In genomic region chr14:94109915-94110250, GRCh38 we compare ENCODE assay signal across 20 cellular contexts. TPM values are rescaled to one million over a fixed set of nuclear protein-coding genes. Genes with fewer than 3 reads are reported as not detected.
DNase-seq lines count a peak whose midpoint lies in the region; FAIRE-seq and TF ChIP-seq lines count a peak whose summit lies in the region.
"Had no signal": no experiment of that assay in that cellular context is flagged by ENCODE, and none has a peak within 500 bp of the region (broad histone marks: within the 10 kb centered on the region; RNA-seq: fewer than 3 reads in every experiment).

No MANE protein-coding gene starts in this region.

- no peaks in the 10 kb centered on the region for H3K9me3 ChIP-seq in Caco-2
- H3K9me3 ChIP-seq in SJSA1 (replicated peaks): no peaks in the 10 kb centered on the region
- H3K9me3 ChIP-seq in keratinocyte (ENCODE audit: control insufficient read depth, low read depth, low read length): no peaks in the 10 kb centered on the region

- H3K36me3 ChIP-seq in Caco-2 (ENCODE audit: control insufficient read depth, insufficient read depth, low read length) (no peaks in the 10 kb centered on the region), SJSA1 (no peaks in the 10 kb centered on the region), keratinocyte (ENCODE audit: control insufficient read depth in 2 of 2, extremely low read depth in 1 of 2, insufficient read depth in 2 of 2, low read length in 2 of 2) (no peaks in the 10 kb centered on the region)
- H3K36me3 ChIP-seq: cardiac muscle cell, WERI-Rb-1 had no signal

- DNase-seq in Caco-2 (no peak), SJSA1 (ENCODE audit: low read depth in 1 of 2, low spot score in 2 of 2) (no peak), keratinocyte (ENCODE audit: low read depth, low spot score) (no peak), NCI-H1694 treated with DMSO at 0.1 percent for 48 hours (lab: John Stamatoyannopoulos, UW) (no peak), DMS79 (lab: John Stamatoyannopoulos, UW) (no peak), NCI-H187 treated with DMSO at 0.1 percent for 48 hours (lab: John Stamatoyannopoulos, UW) (no peak)
- DNase-seq: activated naive CD4-positive, alpha-beta T cell treated with anti-CD3 and anti-CD28 coated beads, Interleukin-2, amount 50 U/mL, for 16 hours; activated T-cell treated with anti-CD3 and anti-CD28 coated beads for 4 hours; effector CD8-positive, alpha-beta T cell; mammary epithelial cell; MV-4-11; NCI-H2107; T-helper 1 cell; WERI-Rb-1 had no signal

- peaks cover 12% of the 10 kb centered on the region for H3K79me2 ChIP-seq in keratinocyte (ENCODE audit: control insufficient read depth, insufficient read depth, low read length)

- no peak for FAIRE-seq in keratinocyte (lab: Jason Lieb, UNC)
- FAIRE-seq: small intestine had no signal

- H4K20me1 ChIP-seq in keratinocyte (ENCODE audit: control insufficient read depth, extremely low read depth, insufficient read depth, low read length): no peaks in the 10 kb centered on the region

- no peaks in the 10 kb centered on the region for H3K27me3 ChIP-seq in Caco-2 (replicated peaks; ENCODE audit: control insufficient read depth, insufficient read depth, low read length)
- H3K27me3 ChIP-seq in SJSA1 (replicated peaks): no peaks in the 10 kb centered on the region
- H3K27me3 ChIP-seq in keratinocyte (ENCODE audit: control insufficient read depth, extremely low read depth, insufficient read depth, low read length): no peaks in the 10 kb centered on the region
- H3K27me3 ChIP-seq: cardiac muscle cell had no signal

- H3K4me3 ChIP-seq in Caco-2 (ENCODE audit: low read depth, low read length) (no peak overlapping the region), SJSA1 (no peak overlapping the region), keratinocyte (ENCODE audit: control insufficient read depth in 2 of 3, extremely low read depth in 1 of 3, insufficient read depth in 2 of 3, low read depth in 1 of 3, low read length in 3 of 3) (peak overlapping the region in 1 of 3 experiments; percentile 71), skin epidermis (no peak overlapping the region)
- H3K4me3 ChIP-seq: cardiac muscle cell had no signal

- TF ChIP-seq CTCF in Caco-2 (IDR thresholded peaks at IDR 0.05; ENCODE audit: insufficient read depth in 1 of 2, low read depth in 1 of 2, low read length in 1 of 2, severe bottlenecking in 1 of 2, unreplicated experiment in 1 of 2): no peak
- no peak for TF ChIP-seq CTCF in keratinocyte (optimal IDR thresholded peaks at IDR 0.05 in 1 of 3, IDR thresholded peaks at IDR 0.05 in 1 of 3, conservative IDR thresholded peaks at IDR 0.05 in 1 of 3; ENCODE audit: extremely low read depth in 1 of 3, insufficient read depth in 2 of 3, low read length in 3 of 3)

- no peaks in the 10 kb centered on the region for H3K27me3 Mint-ChIP-seq in Caco-2 (ENCODE audit: insufficient read depth, unreplicated experiment)

- H3K4me1 ChIP-seq in Caco-2 (no peaks in the 10 kb centered on the region), SJSA1 (replicated peaks) (peaks cover 19% of the 10 kb centered on the region), keratinocyte (ENCODE audit: control insufficient read depth, extremely low read depth, insufficient read depth, low read length) (peaks cover 17% of the 10 kb centered on the region)

- POLR2A ChIA-PET in Caco-2 (lab: Charles Lee): no interaction called here

- no peak overlapping the region for H3K4me2 ChIP-seq in keratinocyte (ENCODE audit: control insufficient read depth, extremely low read depth, insufficient read depth, low read depth, low read length)

- no peaks in the 10 kb centered on the region for H3K36me3 Mint-ChIP-seq in Caco-2 (ENCODE audit: insufficient read depth, unreplicated experiment)
- H3K36me3 Mint-ChIP-seq: stimulated activated memory B cell treated with anti-CD40 and anti-IgM and Interleukin-4, amounts not matched to agents 10 μg/mL and 1 μg/mL and 100 μg/mL, for 72 hours had no signal

- BruUV-seq in Caco-2 (replicated peaks; lab: Mats Ljungman, UMichigan): no TSS peak

- dilution Hi-C loops in keratinocyte (cut with MboI; ENCODE audit: extremely low pct_ligation_motif_present, low sequenced_read_pairs): no loop called here

- peak overlapping the region; percentile 56 for H3K27ac ChIP-seq in SJSA1
- H3K27ac ChIP-seq in keratinocyte (ENCODE audit: control insufficient read depth, insufficient read depth, low read length): peak overlapping the region; percentile 54
- H3K27ac ChIP-seq in skin epidermis: peak overlapping the region in 20 of 21 experiments; percentile 30 to 95 (median 72)
- H3K27ac ChIP-seq: cardiac muscle cell, WERI-Rb-1 had no signal

- no peaks in the 10 kb centered on the region for H3K4me1 Mint-ChIP-seq in Caco-2 (ENCODE audit: low read depth, unreplicated experiment)
- H3K4me1 Mint-ChIP-seq: B cell; stimulated activated memory B cell treated with anti-CD40 and anti-IgM and Interleukin-4, amounts not matched to agents 10 μg/mL and 1 μg/mL and 100 μg/mL, for 72 hours had no signal

- no peak overlapping the region for H3K4me3 Mint-ChIP-seq in Caco-2 (ENCODE audit: unreplicated experiment)
- H3K4me3 Mint-ChIP-seq: B cell; neural crest cell; stimulated activated memory B cell treated with anti-CD40 and anti-IgM and Interleukin-4, amounts not matched to agents 10 μg/mL and 1 μg/mL and 100 μg/mL, for 72 hours had no signal

- no peak overlapping the region for H3K9ac ChIP-seq in keratinocyte (ENCODE audit: control insufficient read depth, extremely low read depth, insufficient read depth, low read length)

- H3K9me3 Mint-ChIP-seq in Caco-2 (ENCODE audit: unreplicated experiment): no peaks in the 10 kb centered on the region
- H3K9me3 Mint-ChIP-seq: neural crest cell; stimulated activated memory B cell treated with anti-CD40 and anti-IgM and Interleukin-4, amounts not matched to agents 10 μg/mL and 1 μg/mL and 100 μg/mL, for 72 hours had no signal

- intact Hi-C loops in Caco-2 (cut with micrococcal nuclease; ENCODE audit: unreplicated experiment): no loop called here

- peak overlapping the region; percentile 46 for H3K27ac Mint-ChIP-seq in Caco-2 (ENCODE audit: unreplicated experiment)
- H3K27ac Mint-ChIP-seq: B cell; stimulated activated memory B cell treated with anti-CD40 and anti-IgM and Interleukin-4, amounts not matched to agents 10 μg/mL and 1 μg/mL and 100 μg/mL, for 72 hours had no signal

- peak overlapping the region; percentile 77 for H2AFZ ChIP-seq in keratinocyte (ENCODE audit: control insufficient read depth, low read length)

- H3K9me1 ChIP-seq in keratinocyte (ENCODE audit: control insufficient read depth, extremely low read depth, insufficient read depth, low read length): no peaks in the 10 kb centered on the region

- CTCF ChIA-PET in Caco-2 (lab: Charles Lee): no interaction called here

RNA-seq across cellular contexts. Expression of gene IFI27, which starts 0.7 kb away (rescaled TPM):
- total RNA-seq in Caco-2 (2022): 1.7 and 2.6 TPM in 2 replicates
- total RNA-seq in SJSA1 (2014; rRNA removed; shearing (Covaris generic)): 267 and 474 TPM in 2 replicates
- 1,132 to 3,594 TPM (median 2,783 TPM) in 3 replicates for polyA plus RNA-seq in keratinocyte
- polyA plus RNA-seq in keratinocyte (2011; ENCODE audit: low read depth): 20.3 TPM
- polyA plus RNA-seq in keratinocyte (2011; cell fraction: cytosol; rRNA removed): 1,962 and 3,733 TPM in 2 replicates
- polyA plus RNA-seq in keratinocyte (2011; cell fraction: nucleus; rRNA removed): 1,216 and 1,507 TPM in 2 replicates
- polyA plus RNA-seq in keratinocyte (2012; ENCODE audit: low replicate concordance): 221 and 1,754 TPM in 2 replicates
- 758 to 2,926 TPM (median 795 TPM) in 3 replicates for polyA minus RNA-seq in keratinocyte
- 1,322 TPM for polyA minus RNA-seq in keratinocyte (2011; cell fraction: cytosol; rRNA and poly(A)+ RNA removed)
- polyA minus RNA-seq in keratinocyte (2011; cell fraction: nucleus; rRNA and poly(A)+ RNA removed): 228 and 282 TPM in 2 replicates

RNA-seq across cellular contexts. Expression of gene IFI27L2, which starts 19.5 kb away (rescaled TPM):
- total RNA-seq in Caco-2 (2022): 3.4 and 4.7 TPM in 2 replicates
- 98.0 and 148 TPM in 2 replicates for total RNA-seq in SJSA1 (2014; rRNA removed; shearing (Covaris generic))
- polyA plus RNA-seq in keratinocyte: 67.5 to 179 TPM (median 82.2 TPM) in 3 replicates
- 13.2 TPM for polyA plus RNA-seq in keratinocyte (2011; ENCODE audit: low read depth)
- polyA plus RNA-seq in keratinocyte (2011; cell fraction: cytosol; rRNA removed): 69.1 and 147 TPM in 2 replicates
- polyA plus RNA-seq in keratinocyte (2011; cell fraction: nucleus; rRNA removed): 49.5 and 57.5 TPM in 2 replicates
- 92.1 and 193 TPM in 2 replicates for polyA plus RNA-seq in keratinocyte (2012; ENCODE audit: low replicate concordance)
- polyA minus RNA-seq in keratinocyte: 32.7 to 59.4 TPM (median 35.4 TPM) in 3 replicates
- 191 TPM for polyA minus RNA-seq in keratinocyte (2011; cell fraction: cytosol; rRNA and poly(A)+ RNA removed)
- 9.8 and 11.2 TPM in 2 replicates for polyA minus RNA-seq in keratinocyte (2011; cell fraction: nucleus; rRNA and poly(A)+ RNA removed)

RNA-seq across cellular contexts. Expression of gene IFI27L1, which starts 28.8 kb away (rescaled TPM):
- 11.6 and 13.6 TPM in 2 replicates for total RNA-seq in Caco-2 (2022)
- 23.3 and 26.0 TPM in 2 replicates for total RNA-seq in SJSA1 (2014; rRNA removed; shearing (Covaris generic))
- 17.4 to 25.0 TPM (median 18.9 TPM) in 3 replicates for polyA plus RNA-seq in keratinocyte
- 5.6 TPM for polyA plus RNA-seq in keratinocyte (2011; ENCODE audit: low read depth)
- 10.0 and 19.6 TPM in 2 replicates for polyA plus RNA-seq in keratinocyte (2011; cell fraction: cytosol; rRNA removed)
- polyA plus RNA-seq in keratinocyte (2011; cell fraction: nucleus; rRNA removed): 20.2 and 23.1 TPM in 2 replicates
- 10.5 and 19.4 TPM in 2 replicates for polyA plus RNA-seq in keratinocyte (2012; ENCODE audit: low replicate concordance)
- 5.7 to 11.1 TPM (median 5.9 TPM) in 3 replicates for polyA minus RNA-seq in keratinocyte
- polyA minus RNA-seq in keratinocyte (2011; cell fraction: cytosol; rRNA and poly(A)+ RNA removed): 13.8 TPM
- polyA minus RNA-seq in keratinocyte (2011; cell fraction: nucleus; rRNA and poly(A)+ RNA removed): 2.9 and 3.9 TPM in 2 replicates

RNA-seq across cellular contexts. Expression of gene DDX24, which starts 28.9 kb away (rescaled TPM):
- 131 and 132 TPM in 2 replicates for total RNA-seq in Caco-2 (2022)
- 145 and 159 TPM in 2 replicates for total RNA-seq in SJSA1 (2014; rRNA removed; shearing (Covaris generic))
- polyA plus RNA-seq in keratinocyte: 171 to 179 TPM (median 172 TPM) in 3 replicates
- 251 TPM for polyA plus RNA-seq in keratinocyte (2011; ENCODE audit: low read depth)
- polyA plus RNA-seq in keratinocyte (2011; cell fraction: cytosol; rRNA removed): 124 and 159 TPM in 2 replicates
- 237 and 260 TPM in 2 replicates for polyA plus RNA-seq in keratinocyte (2011; cell fraction: nucleus; rRNA removed)
- 128 and 144 TPM in 2 replicates for polyA plus RNA-seq in keratinocyte (2012; ENCODE audit: low replicate concordance)
- 63.3 to 137 TPM (median 126 TPM) in 3 replicates for polyA minus RNA-seq in keratinocyte
- polyA minus RNA-seq in keratinocyte (2011; cell fraction: cytosol; rRNA and poly(A)+ RNA removed): 56.6 TPM
- 69.4 and 106 TPM in 2 replicates for polyA minus RNA-seq in keratinocyte (2011; cell fraction: nucleus; rRNA and poly(A)+ RNA removed)

Comparison
In these comparisons a context has a peak if more than half of its experiments do, and no peak if none do; other contexts are left out.
1. RNA of gene IFI27, which starts 0.7 kb away (total RNA-seq): 267 to 474 TPM in SJSA1; 1.7 to 2.6 TPM in Caco-2; every median in the first group is over 10 times any median in the second.
2. RNA of gene IFI27L2, which starts 19.5 kb away (total RNA-seq): 98.0 to 148 TPM in SJSA1; 3.4 to 4.7 TPM in Caco-2; every median in the first group is over 10 times any median in the second.
3. Peak in every context shown above with its lines, with median percentiles within 50 percentile points of each other: H3K27ac ChIP-seq.